1 cellular context compared by ENCODE assay signal in the genomic region with DNA sequence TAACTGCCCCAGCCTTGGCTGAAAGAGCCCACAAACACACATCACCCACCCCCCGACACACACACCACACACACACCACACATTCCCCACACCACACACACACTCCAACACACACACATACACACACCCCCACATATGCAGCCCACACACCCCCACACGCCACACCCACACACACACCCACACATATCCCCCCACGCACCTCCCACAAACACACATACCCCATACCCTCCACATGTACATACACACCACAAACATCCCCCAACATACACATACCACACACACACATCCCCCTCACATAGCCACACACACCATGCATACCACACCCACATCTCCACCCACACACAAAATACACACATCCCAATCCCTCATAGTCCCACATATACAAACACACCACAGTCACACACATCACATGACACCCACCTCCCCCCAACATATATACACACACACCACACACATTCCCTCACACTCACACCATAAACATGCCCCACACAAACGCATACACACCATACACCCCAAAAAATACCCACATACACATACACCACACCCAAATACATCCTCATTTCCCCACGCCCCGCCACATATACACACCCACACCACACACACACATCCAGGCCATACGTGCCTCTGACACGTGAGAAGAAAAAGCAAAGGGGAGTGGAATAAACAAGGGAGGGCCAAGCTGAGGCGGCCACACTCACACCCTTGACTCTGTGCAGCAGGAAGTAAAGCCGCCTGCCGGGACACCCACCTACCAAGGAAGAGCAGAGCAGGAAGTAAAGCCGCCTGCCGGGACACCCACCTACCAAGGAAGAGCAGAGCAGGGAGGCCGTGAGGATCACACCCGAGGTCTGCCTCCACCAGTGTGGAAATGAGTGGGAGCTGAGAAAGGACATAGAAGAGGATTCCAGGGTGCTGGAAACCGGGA.
TF ChIP-seq lines count a peak whose summit lies in the region.

No MANE protein-coding gene starts in this region.

TF ChIP-seq in endothelial cell of umbilical vein, 7 proteins besides CTCF, POLR2A, EP300 and RAD21:
- TF ChIP-seq JUN (IDR thresholded peaks at IDR 0.05; ENCODE audit: borderline replicate concordance, insufficient read depth, insufficient read length, low read depth) (no peak), MYC (IDR thresholded peaks at IDR 0.05; ENCODE audit: low read depth, low read length) (no peak)
